ENCODE assay signal across 20 cellular contexts in genomic region chr7:91080351-91080750, GRCh38.
"Had no signal": no experiment of that assay in that cellular context is flagged by ENCODE, and none has a peak within 500 bp of the region (broad histone marks: within the 10 kb centered on the region; RNA-seq: fewer than 3 reads in every experiment).

No MANE protein-coding gene starts in this region.

- H3K27ac ChIP-seq: foreskin keratinocyte, hepatocyte, left ventricle myocardium inferior, lower lobe of right lung, psoas muscle, right lobe of liver, testis, transverse colon had no signal

- H3K9me3 Mint-ChIP-seq: dendritic cell treated with granulocyte-macrophage colony-stimulating factor and Interleukin-4, amounts not matched to agents 40 ng/mL and 50 ng/mL, for 4 days; stimulated activated naive CD8-positive, alpha-beta T cell treated with anti-CD3 and anti-CD28 coated beads, Interleukin-15, amount 100 ng/mL, for 72 hours had no signal

- H3K4me3 ChIP-seq: hepatocyte, left ventricle myocardium inferior, lower lobe of right lung, psoas muscle, right lobe of liver, testis, transverse colon had no signal

- H3K27me3 ChIP-seq: foreskin keratinocyte, hepatocyte, right lobe of liver, testis, transverse colon had no signal

- ATAC-seq: foreskin keratinocyte; left cardiac atrium; lower lobe of right lung; naive thymus-derived CD4-positive, alpha-beta T cell; psoas muscle; right lobe of liver; stimulated activated naive B cell treated with anti-CD40 and anti-IgM and Interleukin-4, amounts not matched to agents 10 μg/mL and 1 μg/mL and 100 μg/mL, for 72 hours; stimulated activated naive CD8-positive, alpha-beta T cell treated with anti-CD3 and anti-CD28 coated beads, Interleukin-15, amount 100 ng/mL, for 72 hours had no signal

- H3K4me3 Mint-ChIP-seq: dendritic cell treated with granulocyte-macrophage colony-stimulating factor and Interleukin-4, amounts not matched to agents 40 ng/mL and 50 ng/mL, for 4 days; naive thymus-derived CD4-positive, alpha-beta T cell; nephron progenitor cell; stimulated activated naive B cell treated with anti-CD40 and anti-IgM and Interleukin-4, amounts not matched to agents 10 μg/mL and 1 μg/mL and 100 μg/mL, for 72 hours; stimulated activated naive CD8-positive, alpha-beta T cell treated with anti-CD3 and anti-CD28 coated beads, Interleukin-15, amount 100 ng/mL, for 72 hours had no signal

- H3K36me3 ChIP-seq: left ventricle myocardium inferior, lower lobe of right lung, right lobe of liver, transverse colon had no signal

- H3K9me3 ChIP-seq: left ventricle myocardium inferior, lower lobe of right lung, psoas muscle, right lobe of liver, testis, transverse colon had no signal

- DNase-seq: foreskin keratinocyte; head of caudate nucleus; kidney; left cardiac atrium; left ventricle myocardium inferior; lower lobe of right lung; mesenchymal stem cell; naive thymus-derived CD4-positive, alpha-beta T cell; nephron progenitor cell; psoas muscle; retina; right lobe of liver; stimulated activated CD4-positive, alpha-beta T cell treated with anti-CD3 and anti-CD28 coated beads, Interleukin-2, amount 100 ng/mL, for 24 hours; stimulated activated CD4-positive, alpha-beta T cell treated with anti-CD3 and anti-CD28 coated beads, Interleukin-4, amount 100 ng/mL, for 4 hours; stimulated activated naive B cell treated with anti-CD40 and anti-IgM and Interleukin-4, amounts not matched to agents 10 μg/mL and 1 μg/mL and 100 μg/mL, for 72 hours; stimulated activated naive CD8-positive, alpha-beta T cell treated with anti-CD3 and anti-CD28 coated beads, Interleukin-15, amount 100 ng/mL, for 72 hours; testis; transverse colon had no signal

- H3K27ac Mint-ChIP-seq: dendritic cell treated with granulocyte-macrophage colony-stimulating factor and Interleukin-4, amounts not matched to agents 40 ng/mL and 50 ng/mL, for 4 days; naive thymus-derived CD4-positive, alpha-beta T cell; nephron progenitor cell; stimulated activated naive B cell treated with anti-CD40 and anti-IgM and Interleukin-4, amounts not matched to agents 10 μg/mL and 1 μg/mL and 100 μg/mL, for 72 hours; stimulated activated naive CD8-positive, alpha-beta T cell treated with anti-CD3 and anti-CD28 coated beads, Interleukin-15, amount 100 ng/mL, for 72 hours had no signal

- H3K79me2 ChIP-seq: hepatocyte had no signal

- H2AFZ ChIP-seq: hepatocyte had no signal

- H3K4me1 ChIP-seq: foreskin keratinocyte, right lobe of liver, testis had no signal

- H3K27me3 Mint-ChIP-seq: dendritic cell treated with granulocyte-macrophage colony-stimulating factor and Interleukin-4, amounts not matched to agents 40 ng/mL and 50 ng/mL, for 4 days; stimulated activated naive B cell treated with anti-CD40 and anti-IgM and Interleukin-4, amounts not matched to agents 10 μg/mL and 1 μg/mL and 100 μg/mL, for 72 hours; stimulated activated naive CD8-positive, alpha-beta T cell treated with anti-CD3 and anti-CD28 coated beads, Interleukin-15, amount 100 ng/mL, for 72 hours had no signal

- H3K4me2 ChIP-seq: hepatocyte had no signal
